32 cellular contexts compared by ENCODE assay signal in the genomic region with DNA sequence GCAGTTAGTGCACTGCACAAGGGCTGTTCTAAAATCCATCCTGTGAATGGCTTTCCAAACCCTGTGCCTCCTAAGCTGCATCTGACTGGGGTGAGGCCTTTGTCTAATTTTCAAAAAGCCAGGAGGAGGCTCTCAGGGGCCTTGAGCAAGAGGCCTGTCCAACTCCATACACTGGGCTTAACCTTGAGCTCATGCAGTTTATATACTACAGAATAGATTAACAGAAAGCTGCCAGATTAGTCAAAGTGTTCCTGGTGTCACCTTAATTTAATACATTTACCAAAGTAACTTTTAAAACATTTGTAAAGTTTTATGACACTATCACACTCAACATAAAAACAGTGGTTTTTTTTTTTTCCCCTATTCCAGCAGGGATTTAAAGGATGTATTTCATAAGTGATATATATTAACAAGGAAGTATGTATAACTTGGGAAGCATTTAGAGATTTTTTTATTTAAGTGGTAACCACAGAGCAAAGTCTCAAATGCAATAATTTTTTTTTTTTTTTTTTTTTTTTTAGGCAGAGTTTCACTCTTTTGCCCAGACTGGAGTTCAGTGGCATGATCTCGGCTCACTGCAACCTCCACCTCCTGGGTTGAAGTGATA.
"Had no signal": no experiment of that assay in that cellular context is flagged by ENCODE, and none has a peak within 500 bp of the region (broad histone marks: within the 10 kb centered on the region; RNA-seq: fewer than 3 reads in every experiment).

No MANE protein-coding gene starts in this region.

- H3K9me3 Mint-ChIP-seq: activated CD4-positive, alpha-beta memory T cell treated with anti-CD3 and anti-CD28 coated beads for 36 hours; activated CD4-positive, alpha-beta T cell treated with anti-CD3 and anti-CD28 coated beads, Interleukin-2, amount 10 ng/mL, durations not matched to agents 24 days and 14 days; activated naive CD4-positive, alpha-beta T cell treated with anti-CD3 and anti-CD28 coated beads for 36 hours; activated naive CD4-positive, alpha-beta T cell treated with anti-CD3 and anti-CD28 coated beads, Interleukin-2, amount 50 U/mL, for 24 hours; activated naive CD8-positive, alpha-beta T cell treated with anti-CD3 and anti-CD28 coated beads, Interleukin-2, amount 10 ng/mL, durations not matched to agents 7 days and 5 days; activated T-helper 1 cell treated with anti-CD3 and anti-CD28 coated beads, Interleukin-12 subunit alpha, Interleukin-12 subunit beta, Interleukin-2, Interleukin-4 antibody, amounts not matched to agents 30 ng/mL and 10 ng/mL and 1 ng/mL, durations not matched to agents 14 hours and 24 hours and 36 hours; activated T-helper 2 cell treated with anti-CD3 and anti-CD28 coated beads, Interferon-gamma antibody, Interleukin-2, Interleukin-4, amounts not matched to agents 10 μg/mL and 5 μg/mL and 100 μg/mL, durations not matched to agents 14 hours and 24 hours and 36 hours; brain had no signal

- H3K27ac Mint-ChIP-seq: activated CD4-positive, alpha-beta memory T cell treated with anti-CD3 and anti-CD28 coated beads for 36 hours; activated CD4-positive, alpha-beta T cell treated with anti-CD3 and anti-CD28 coated beads for 36 hours; activated CD4-positive, alpha-beta T cell treated with anti-CD3 and anti-CD28 coated beads, Interleukin-2, amount 10 ng/mL, durations not matched to agents 24 days and 14 days; activated CD8-positive, alpha-beta memory T cell treated with anti-CD3 and anti-CD28 coated beads, Interleukin-2, amount 10 ng/mL, durations not matched to agents 7 days and 5 days; activated CD8-positive, alpha-beta T cell treated with anti-CD3 and anti-CD28 coated beads, Interleukin-2, amount 10 ng/mL, durations not matched to agents 7 days and 5 days; activated naive CD4-positive, alpha-beta T cell treated with anti-CD3 and anti-CD28 coated beads for 36 hours; activated naive CD4-positive, alpha-beta T cell treated with anti-CD3 and anti-CD28 coated beads, Interleukin-2, amount 50 U/mL, for 24 hours; activated naive CD8-positive, alpha-beta T cell treated with anti-CD3 and anti-CD28 coated beads, Interleukin-2, amount 10 ng/mL, durations not matched to agents 7 days and 5 days; activated T-helper 1 cell treated with anti-CD3 and anti-CD28 coated beads, Interleukin-12 subunit alpha, Interleukin-12 subunit beta, Interleukin-2, Interleukin-4 antibody, amounts not matched to agents 30 ng/mL and 10 ng/mL and 1 ng/mL, durations not matched to agents 14 hours and 24 hours and 36 hours; activated T-helper 2 cell treated with anti-CD3 and anti-CD28 coated beads, Interferon-gamma antibody, Interleukin-2, Interleukin-4, amounts not matched to agents 10 μg/mL and 5 μg/mL and 100 μg/mL, durations not matched to agents 14 hours and 24 hours and 36 hours; brain had no signal

- FAIRE-seq: endometrium, endothelial cell of umbilical vein had no signal

- H3K4me3 ChIP-seq: ascending aorta, breast epithelium, cardiac muscle cell, coronary artery, esophagus squamous epithelium, gastroesophageal sphincter had no signal

- H3K27me3 ChIP-seq: ascending aorta, breast epithelium, cardiac muscle cell, esophagus squamous epithelium, gastroesophageal sphincter had no signal

- H3K36me3 Mint-ChIP-seq: activated naive CD8-positive, alpha-beta T cell treated with anti-CD3 and anti-CD28 coated beads, Interleukin-2, amount 10 ng/mL, durations not matched to agents 7 days and 5 days had no signal

- H3K27ac ChIP-seq: ascending aorta, breast epithelium, cardiac muscle cell, coronary artery, epithelial cell of prostate, esophagus squamous epithelium, gastroesophageal sphincter had no signal

- DNase-seq: activated CD4-positive, alpha-beta memory T cell treated with anti-CD3 and anti-CD28 coated beads for 36 hours; activated CD4-positive, alpha-beta T cell treated with anti-CD3 and anti-CD28 coated beads for 36 hours; activated CD4-positive, alpha-beta T cell treated with anti-CD3 and anti-CD28 coated beads, Interleukin-2, amount 10 ng/mL, durations not matched to agents 24 days and 14 days; activated CD4-positive, CD25-positive, alpha-beta regulatory T cell; activated CD4-positive, CD25-positive, alpha-beta regulatory T cell treated with anti-CD3 and anti-CD28 coated beads, Interleukin-2, amount 50 U/mL, for 72 hours; activated CD8-positive, alpha-beta memory T cell treated with anti-CD3 and anti-CD28 coated beads, Interleukin-2, amount 10 ng/mL, durations not matched to agents 7 days and 5 days; activated CD8-positive, alpha-beta memory T cell treated with anti-CD3 and anti-CD28 coated beads, Interleukin-2, amount 50 U/mL, for 4 hours; activated CD8-positive, alpha-beta T cell treated with anti-CD3 and anti-CD28 coated beads, Interleukin-2, amount 10 ng/mL, durations not matched to agents 7 days and 5 days; activated effector memory CD4-positive, alpha-beta T cell treated with anti-CD3 and anti-CD28 coated beads, Interleukin-2, amount 50 U/mL, for 16 hours; activated naive CD4-positive, alpha-beta T cell treated with anti-CD3 and anti-CD28 coated beads for 36 hours; activated naive CD8-positive, alpha-beta T cell treated with anti-CD3 and anti-CD28 coated beads, Interleukin-2, amount 10 ng/mL, durations not matched to agents 7 days and 5 days; activated T-cell treated with anti-CD3 and anti-CD28 coated beads, Interleukin-2, amount 50 U/mL, for 1 hour; activated T-cell treated with anti-CD3 and anti-CD28 coated beads, Interleukin-2, amount 50 U/mL, for 48 hours; central memory CD4-positive, alpha-beta T cell; cerebellar nuclear complex; dermis blood vessel endothelial cell; effector CD4-positive, alpha-beta T cell; esophagus squamous epithelium; foreskin melanocyte; T-helper 2 cell had no signal

- ATAC-seq: activated CD4-positive, alpha-beta T cell treated with anti-CD3 and anti-CD28 coated beads for 36 hours; activated CD8-positive, alpha-beta memory T cell treated with anti-CD3 and anti-CD28 coated beads, Interleukin-2, amount 10 ng/mL, durations not matched to agents 7 days and 5 days; activated CD8-positive, alpha-beta T cell treated with anti-CD3 and anti-CD28 coated beads, Interleukin-2, amount 10 ng/mL, durations not matched to agents 7 days and 5 days; gastroesophageal sphincter had no signal

- H3K4me1 ChIP-seq: ascending aorta, breast epithelium had no signal

- H3K9me3 ChIP-seq: ascending aorta, breast epithelium, esophagus squamous epithelium, gastroesophageal sphincter had no signal
